13 cellular contexts compared by ENCODE assay signal in genomic region chr12:92047058-92047826, GRCh38.
A peak's percentile ranks its signal among the peaks of the same experiment; 100 is the strongest.
DNase-seq lines count a peak whose midpoint lies in the region; ATAC-seq and TF ChIP-seq lines count a peak whose summit lies in the region.
"Had no signal": no experiment of that assay in that cellular context is flagged by ENCODE, and none has a peak within 500 bp of the region (broad histone marks: within the 10 kb centered on the region; RNA-seq: fewer than 3 reads in every experiment).

No MANE protein-coding gene starts in this region.

- peak; percentile 83 for ATAC-seq in activated T-cell treated with anti-CD3 and anti-CD28 coated beads, Interleukin-2, amount 50 U/mL, for 72 hours (replicated peaks in 1 of 2)
- ATAC-seq: left lobe of liver, psoas muscle had no signal

- DNase-seq in NCI-H146 (lab: John Stamatoyannopoulos, UW) (peak; percentile 16), NCI-H146 treated with DMSO at 0.1 percent for 48 hours (lab: John Stamatoyannopoulos, UW; ENCODE audit: unreplicated experiment) (no peak), G401 (ENCODE audit: low spot score) (peak; percentile 64), fibroblast of the aortic adventitia (ENCODE audit: low read depth) (peak; percentile 18), epidermal melanocyte (ENCODE audit: insufficient read length, low spot score) (no peak), Caco-2 (no peak), NCI-H524 (lab: John Stamatoyannopoulos, UW) (no peak)
- DNase-seq in activated T-cell treated with anti-CD3 and anti-CD28 coated beads, Interleukin-2, amount 50 U/mL, for 72 hours = peak; percentile 35 to 45
- DNase-seq: GF-D8, psoas muscle, SIG-M5, upper lobe of left lung had no signal

- H3K9me3 Mint-ChIP-seq in activated T-cell treated with anti-CD3 and anti-CD28 coated beads, Interleukin-2, amount 50 U/mL, for 72 hours = peaks cover 0 to 3% of the 10 kb centered on the region in 2 donors
- no peaks in the 10 kb centered on the region for H3K9me3 Mint-ChIP-seq in Caco-2 (ENCODE audit: unreplicated experiment)

- H3K4me1 ChIP-seq in Caco-2 = no peaks in the 10 kb centered on the region
- H3K4me1 ChIP-seq: psoas muscle, upper lobe of left lung had no signal

- peak overlapping the region; percentile 66 to 93 for H3K4me3 Mint-ChIP-seq in activated T-cell treated with anti-CD3 and anti-CD28 coated beads, Interleukin-2, amount 50 U/mL, for 72 hours
- H3K4me3 Mint-ChIP-seq in Caco-2 (ENCODE audit: unreplicated experiment) = no peak overlapping the region

- POLR2A ChIA-PET in Caco-2 (lab: Charles Lee) = no interaction called here

- H3K36me3 ChIP-seq in Caco-2 (ENCODE audit: control insufficient read depth, insufficient read depth, low read length) = no peaks in the 10 kb centered on the region
- H3K36me3 ChIP-seq: upper lobe of left lung had no signal

- H3K27me3 Mint-ChIP-seq in activated T-cell treated with anti-CD3 and anti-CD28 coated beads, Interleukin-2, amount 50 U/mL, for 72 hours (ENCODE audit: low read depth) = no peaks in the 10 kb centered on the region
- no peaks in the 10 kb centered on the region for H3K27me3 Mint-ChIP-seq in Caco-2 (ENCODE audit: insufficient read depth, unreplicated experiment)

- peak overlapping the region; percentile 95 for H3K27ac Mint-ChIP-seq in activated T-cell treated with anti-CD3 and anti-CD28 coated beads, Interleukin-2, amount 50 U/mL, for 72 hours
- H3K27ac Mint-ChIP-seq in Caco-2 (ENCODE audit: unreplicated experiment) = no peak overlapping the region

- intact Hi-C loops in Caco-2 (cut with micrococcal nuclease; ENCODE audit: unreplicated experiment) = no loop called here

- no peaks in the 10 kb centered on the region for H3K9me3 ChIP-seq in Caco-2
- H3K9me3 ChIP-seq: psoas muscle, upper lobe of left lung had no signal

- no TSS peak for BruUV-seq in Caco-2 (replicated peaks; lab: Mats Ljungman, UMichigan)

- no peaks in the 10 kb centered on the region for H3K27me3 ChIP-seq in Caco-2 (replicated peaks; ENCODE audit: control insufficient read depth, insufficient read depth, low read length)
- H3K27me3 ChIP-seq: upper lobe of left lung had no signal

- no peak for TF ChIP-seq CTCF in fibroblast of the aortic adventitia (IDR thresholded peaks at IDR 0.05; ENCODE audit: insufficient read depth, low read length)
- TF ChIP-seq CTCF in Caco-2 (IDR thresholded peaks at IDR 0.05; ENCODE audit: insufficient read depth in 1 of 2, low read depth in 1 of 2, low read length in 1 of 2, severe bottlenecking in 1 of 2, unreplicated experiment in 1 of 2) = no peak

- H3K4me1 Mint-ChIP-seq in activated T-cell treated with anti-CD3 and anti-CD28 coated beads, Interleukin-2, amount 50 U/mL, for 72 hours (ENCODE audit: low read depth) = peaks cover 91% of the 10 kb centered on the region
- H3K4me1 Mint-ChIP-seq in Caco-2 (ENCODE audit: low read depth, unreplicated experiment) = no peaks in the 10 kb centered on the region

- in situ Hi-C loops in G401 (cut with HindIII; ENCODE audit: low sequenced_read_pairs) = no loop called here

- CTCF ChIA-PET in Caco-2 (lab: Charles Lee) = no interaction called here

- H3K4me3 ChIP-seq in fibroblast of the aortic adventitia (ENCODE audit: low read depth, low read length) = no peak overlapping the region
- no peak overlapping the region for H3K4me3 ChIP-seq in Caco-2 (ENCODE audit: low read depth, low read length)
- H3K4me3 ChIP-seq: psoas muscle, upper lobe of left lung had no signal

- H3K36me3 Mint-ChIP-seq in activated T-cell treated with anti-CD3 and anti-CD28 coated beads, Interleukin-2, amount 50 U/mL, for 72 hours (ENCODE audit: insufficient read depth in 2 of 2) = peaks cover 1 to 15% of the 10 kb centered on the region in 2 donors
- no peaks in the 10 kb centered on the region for H3K36me3 Mint-ChIP-seq in Caco-2 (ENCODE audit: insufficient read depth, unreplicated experiment)

Comparison
In these comparisons a context has a peak if more than half of its experiments do, and no peak if none do; other contexts are left out.
1. DNase-seq: peak in NCI-H146 (single experiment), G401 (single experiment), activated T-cell treated with anti-CD3 and anti-CD28 coated beads, Interleukin-2, amount 50 U/mL, for 72 hours (2 of 2) and fibroblast of the aortic adventitia (single experiment); none in NCI-H146 treated with DMSO at 0.1 percent for 48 hours (single experiment), epidermal melanocyte (single experiment), Caco-2 (0 of 2) and NCI-H524 (0 of 2).